ENCODE assay signal across 18 cellular contexts in the genomic region with DNA sequence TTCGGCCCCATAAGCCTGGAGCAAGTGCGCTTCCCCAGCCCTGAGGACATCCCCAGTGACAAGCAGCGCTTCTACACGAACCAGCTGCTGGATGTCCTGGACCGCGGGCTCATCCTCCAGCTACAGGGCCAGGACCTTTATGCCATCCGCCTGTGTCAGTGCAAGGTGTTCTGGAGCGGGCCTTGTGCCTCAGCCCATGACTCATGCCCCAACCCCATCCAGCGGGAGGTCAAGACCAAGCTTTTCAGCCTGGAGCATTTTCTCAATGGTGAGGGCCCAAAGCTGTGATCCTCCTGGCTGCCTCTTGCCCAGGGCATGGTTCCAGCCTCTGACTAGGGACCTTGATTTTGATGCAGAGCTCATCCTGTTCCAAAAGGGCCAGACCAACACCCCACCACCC. TPM values are rescaled to one million over a fixed set of nuclear protein-coding genes. Genes with fewer than 3 reads are reported as not detected.
DNase-seq lines count a peak whose midpoint lies in the region; ATAC-seq, FAIRE-seq and TF ChIP-seq lines count a peak whose summit lies in the region.
"Had no signal": no experiment of that assay in that cellular context is flagged by ENCODE, and none has a peak within 500 bp of the region (broad histone marks: within the 10 kb centered on the region; RNA-seq: fewer than 3 reads in every experiment).

No MANE protein-coding gene starts in this region.

- H3K27me3 ChIP-seq in Panc1 (ENCODE audit: control insufficient read depth, insufficient read depth, low read length), result no peaks in the 10 kb centered on the region
- H3K27me3 ChIP-seq: left lung, neutrophil, Peyer's patch had no signal

- H3K4me1 ChIP-seq in A549, result no peaks in the 10 kb centered on the region
- H3K4me1 ChIP-seq in Panc1 (ENCODE audit: control insufficient read depth, insufficient read depth, low read length), result no peaks in the 10 kb centered on the region
- H3K4me1 ChIP-seq: Peyer's patch had no signal

- no peaks in the 10 kb centered on the region for H3K27me3 Mint-ChIP-seq in activated CD8-positive, alpha-beta T cell treated with anti-CD3 and anti-CD28 coated beads, Interleukin-2, amount 10 ng/mL, durations not matched to agents 7 days and 5 days (ENCODE audit: low read depth)

- H3K27ac Mint-ChIP-seq in activated CD8-positive, alpha-beta T cell treated with anti-CD3 and anti-CD28 coated beads, Interleukin-2, amount 10 ng/mL, durations not matched to agents 7 days and 5 days, result no peak overlapping the region

- H3K4me3 Mint-ChIP-seq in activated CD8-positive, alpha-beta T cell treated with anti-CD3 and anti-CD28 coated beads, Interleukin-2, amount 10 ng/mL, durations not matched to agents 7 days and 5 days, result no peak overlapping the region

- no peaks in the 10 kb centered on the region for H3K9me3 Mint-ChIP-seq in activated CD8-positive, alpha-beta T cell treated with anti-CD3 and anti-CD28 coated beads, Interleukin-2, amount 10 ng/mL, durations not matched to agents 7 days and 5 days (ENCODE audit: insufficient read depth)

- no peak for TF ChIP-seq RAD21 in A549 (conservative IDR thresholded peaks at IDR 0.05 in 1 of 2, IDR thresholded peaks at IDR 0.05 in 1 of 2)

- no peak for FAIRE-seq in A549 (lab: Jason Lieb, UNC)

- no peak for TF ChIP-seq POLR2A in A549 (IDR thresholded peaks at IDR 0.05; ENCODE audit: low read length)

- peaks cover 19% of the 10 kb centered on the region for H3K36me3 Mint-ChIP-seq in activated CD8-positive, alpha-beta T cell treated with anti-CD3 and anti-CD28 coated beads, Interleukin-2, amount 10 ng/mL, durations not matched to agents 7 days and 5 days (ENCODE audit: low read depth)

- H3K4me1 Mint-ChIP-seq in activated CD8-positive, alpha-beta T cell treated with anti-CD3 and anti-CD28 coated beads, Interleukin-2, amount 10 ng/mL, durations not matched to agents 7 days and 5 days (ENCODE audit: low read depth), result peaks cover 7% of the 10 kb centered on the region

- H3K27ac ChIP-seq in A549 (no peak overlapping the region), Panc1 (ENCODE audit: low read length) (no peak overlapping the region)
- H3K27ac ChIP-seq: Peyer's patch, thoracic aorta had no signal

- ATAC-seq in A549, result peak; percentile 4 to 14; a peak in 2 of 6 replicates
- ATAC-seq in Panc1, result peak; percentile 6
- peak; percentile 51 for ATAC-seq in esophagus mucosa
- no peak for ATAC-seq in HG03520 (IDR thresholded peaks at IDR 0.05; ENCODE audit: unreplicated experiment)
- ATAC-seq in activated CD8-positive, alpha-beta T cell treated with anti-CD3 and anti-CD28 coated beads, Interleukin-2, amount 10 ng/mL, durations not matched to agents 7 days and 5 days, result no peak
- ATAC-seq: left lung had no signal

- POLR2A ChIA-PET in A549 (lab: Yijun Ruan, JAX), result interaction anchor here (0.5 to 1.6 kb wide), 2 partner anchors 78 to 107 kb away, joined by 3 to 5 read pairs; a partner anchor contains a TSS
- POLR2A ChIA-PET in Panc1 (lab: Charles Lee), result no interaction called here
- POLR2A ChIA-PET in activated CD8-positive, alpha-beta T cell treated with anti-CD3 and anti-CD28 coated beads, Interleukin-2, amount 10 ng/mL, durations not matched to agents 7 days and 5 days (lab: Charles Lee), result interaction anchor here (1.0 kb wide), 1 partner anchor 14 kb away, joined by 3 read pairs; no protein-coding TSS in a partner anchor

- no peaks in the 10 kb centered on the region for H3K9me3 ChIP-seq in A549
- no peaks in the 10 kb centered on the region for H3K9me3 ChIP-seq in Panc1 (ENCODE audit: control insufficient read depth, insufficient read depth, low read depth, low read length)
- H3K9me3 ChIP-seq: left lung, mucosa of descending colon, neutrophil, Peyer's patch, thoracic aorta had no signal

- no TSS peak for BruUV-seq in Panc1 (replicated peaks; lab: Mats Ljungman, UMichigan)

- H3K4me3 ChIP-seq in A549 (no peak overlapping the region), Panc1 (ENCODE audit: low read depth in 2 of 2, low read length in 2 of 2) (no peak overlapping the region)
- H3K4me3 ChIP-seq: left lung, mucosa of descending colon, Peyer's patch, thoracic aorta had no signal

- in situ Hi-C loops in Panc1 (cut with HindIII; ENCODE audit: low pct_unique_long_range_greater_than_20kb, low sequenced_read_pairs), result no loop called here

- intact Hi-C loops in Panc1 (cut with micrococcal nuclease; ENCODE audit: unreplicated experiment), result no loop called here

- 91% methylated on average over 6 of the region's 9 CpGs for WGBS in A549 (ENCODE audit: missing lambda C conversion rate)

- DNase-seq in A549 (ENCODE audit: low read depth in 1 of 2, low spot score in 1 of 2) (no peak), ELR (ENCODE audit: low read depth) (peak; percentile 53), Panc1 (ENCODE audit: low read depth, low spot score) (no peak), HCEC 1CT (no peak), germinal center (ENCODE audit: low spot score) (no peak)
- DNase-seq in activated CD8-positive, alpha-beta T cell treated with anti-CD3 and anti-CD28 coated beads, Interleukin-2, amount 10 ng/mL, durations not matched to agents 7 days and 5 days, result no peak
- DNase-seq: activated effector memory CD4-positive, alpha-beta T cell treated with anti-CD3 and anti-CD28 coated beads, Interleukin-2, amount 50 U/mL, for 16 hours; amygdala; GOT3; NCI-H1694; Peyer's patch; T-helper 9 cell had no signal

- no peak overlapping the region for H3K4me2 ChIP-seq in A549

- TF ChIP-seq CTCF in A549 (IDR thresholded peaks at IDR 0.05) (no peak), Panc1 (IDR thresholded peaks at IDR 0.05) (no peak)

- CTCF ChIA-PET in A549 (lab: Yijun Ruan, JAX) (interaction anchor here (0.6 to 2.1 kb wide), 4 partner anchors 9 to 238 kb away, joined by 3 to 13 read pairs (median 4); no protein-coding TSS in a partner anchor), Panc1 (lab: Charles Lee) (no interaction called here)
- CTCF ChIA-PET in activated CD8-positive, alpha-beta T cell treated with anti-CD3 and anti-CD28 coated beads, Interleukin-2, amount 10 ng/mL, durations not matched to agents 7 days and 5 days (lab: Charles Lee), result interaction anchor here (1.0 to 1.4 kb wide), 5 partner anchors 10 to 491 kb away, joined by 3 to 5 read pairs (median 4); no protein-coding TSS in a partner anchor

- TF ChIP-seq EP300 in A549 (IDR thresholded peaks at IDR 0.05), result no peak

- peaks cover under 1% of the 10 kb centered on the region; the same call in 1 of the 2 replicates for H3K36me3 ChIP-seq in Panc1 (ENCODE audit: control insufficient read depth, insufficient read depth, low read length)
- H3K36me3 ChIP-seq: thoracic aorta had no signal

TF ChIP-seq in A549, 52 proteins besides CTCF, POLR2A, EP300 and RAD21:
- TF ChIP-seq FOSL2 (IDR thresholded peaks at IDR 0.05), result no peak
- 0 out of 2 replicates have a peak, but pooled peaks have one; percentile 6 for TF ChIP-seq FOSL2 (CRISPR knock-in tag; IDR thresholded peaks at IDR 0.05)
- TF ChIP-seq MYC (IDR thresholded peaks at IDR 0.05; ENCODE audit: borderline replicate concordance, low read length), result no peak
- no peak for TF ChIP-seq ESRRA (IDR thresholded peaks at IDR 0.05; ENCODE audit: borderline replicate concordance, low read length)
- no peak for TF ChIP-seq EHF (CRISPR knock-in tag; IDR thresholded peaks at IDR 0.05)

RNA-seq across cellular contexts. Expression of a gene that starts 10.1 kb away (rescaled TPM):
- 5.5 and 6.5 TPM in 2 replicates for polyA plus RNA-seq in A549 (2011; rRNA removed)
- polyA plus RNA-seq in A549 (2012; cell fraction: cytosol; rRNA removed), result 8.4 and 11.0 TPM in 2 replicates
- 24.9 and 30.2 TPM in 2 replicates for polyA plus RNA-seq in A549 (2012; cell fraction: nucleus; rRNA removed)
- polyA plus RNA-seq in A549 (2017; fragmentation: RNase III; extraction: RNeasy Plus Mini Kit Qiagen cat#74134 plus additional on column Dnase treatment), result 6.1 to 9.7 TPM (median 8.7 TPM) in 3 replicates
- 9.4 and 14.7 TPM in 2 replicates for polyA minus RNA-seq in A549 (2011; rRNA and poly(A)+ RNA removed)
- total RNA-seq in Panc1 (2021; ENCODE audit: unreplicated experiment), result 8.8 TPM
- polyA plus RNA-seq in Panc1 (2012; ENCODE audit: insufficient read length), result 7.3 TPM
- 15.7 TPM for total RNA-seq in esophagus mucosa
- total RNA-seq in activated CD8-positive, alpha-beta T cell treated with anti-CD3 and anti-CD28 coated beads, Interleukin-2, amount 10 ng/mL, durations not matched to agents 7 days and 5 days, result 1 to 10 TPM; 7.4 to 8.0 TPM

RNA-seq across cellular contexts. Expression of a gene that starts 37.3 kb away (rescaled TPM):
- 0.05 TPM in 1 of 2 replicates, not detected in the other for polyA plus RNA-seq in A549 (2011; rRNA removed)
- 0.03 and 0.06 TPM in 2 replicates for polyA plus RNA-seq in A549 (2012; cell fraction: cytosol; rRNA removed)
- polyA plus RNA-seq in A549 (2012; cell fraction: nucleus; rRNA removed), result 0.15 and 0.31 TPM in 2 replicates
- polyA plus RNA-seq in A549 (2017; fragmentation: RNase III; extraction: RNeasy Plus Mini Kit Qiagen cat#74134 plus additional on column Dnase treatment), result 0.07 to 0.18 TPM (median 0.14 TPM) in 3 replicates
- not detected in 2 replicates for polyA minus RNA-seq in A549 (2011; rRNA and poly(A)+ RNA removed)
- total RNA-seq in Panc1 (2021; ENCODE audit: unreplicated experiment), result 0.13 TPM
- polyA plus RNA-seq in Panc1 (2012; ENCODE audit: insufficient read length), result 0.38 TPM
- 1.8 TPM for total RNA-seq in esophagus mucosa
- under 1 TPM in 1 of 2 experiments, not detected in 1; 0.21 TPM for total RNA-seq in activated CD8-positive, alpha-beta T cell treated with anti-CD3 and anti-CD28 coated beads, Interleukin-2, amount 10 ng/mL, durations not matched to agents 7 days and 5 days

Comparison
In these comparisons a context has a peak if more than half of its experiments do, and no peak if none do; other contexts are left out.
1. ATAC-seq: peak in A549 (2 of 2), Panc1 (single experiment) and esophagus mucosa (single experiment); none in HG03520 (single experiment) and activated CD8-positive, alpha-beta T cell treated with anti-CD3 and anti-CD28 coated beads, Interleukin-2, amount 10 ng/mL, durations not matched to agents 7 days and 5 days (single experiment).